In the genomic region with DNA sequence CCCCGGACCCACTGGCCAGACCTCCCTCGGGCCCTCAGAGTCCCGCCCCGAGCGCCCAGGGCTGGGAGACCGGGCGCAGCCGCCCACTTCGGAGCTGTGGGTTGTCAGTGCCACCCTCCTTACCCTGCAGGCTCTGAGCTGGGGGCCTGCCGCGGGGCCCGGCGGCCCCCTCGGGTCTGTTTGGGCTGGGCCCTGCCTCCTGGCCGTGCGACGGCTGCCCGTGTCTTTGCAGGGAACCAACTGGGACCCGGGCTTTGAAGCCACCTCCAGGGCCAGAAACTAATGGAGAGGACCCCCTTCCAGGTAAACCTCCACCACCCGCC, we compare ENCODE assay signal across 9 cellular contexts. TPM values are rescaled to one million over a fixed set of nuclear protein-coding genes. Genes with fewer than 3 reads are reported as not detected.
DNase-seq lines count a peak whose midpoint lies in the region; ATAC-seq and TF ChIP-seq lines count a peak whose summit lies in the region.
"Had no signal": no experiment of that assay in that cellular context is flagged by ENCODE, and none has a peak within 500 bp of the region (broad histone marks: within the 10 kb centered on the region; RNA-seq: fewer than 3 reads in every experiment).

No MANE protein-coding gene starts in this region.

- no TSS peak for BruUV-seq in Calu3 (replicated peaks; lab: Mats Ljungman, UMichigan)

- no peak for ATAC-seq in HG03039 (IDR thresholded peaks at IDR 0.05; ENCODE audit: unreplicated experiment)

- H3K27ac Mint-ChIP-seq in Calu3 (ENCODE audit: unreplicated experiment) (no peak overlapping the region), osteocyte (ENCODE audit: unreplicated experiment) (no peak overlapping the region)
- H3K27ac Mint-ChIP-seq in dendritic cell treated with granulocyte-macrophage colony-stimulating factor and Interleukin-4, amounts not matched to agents 40 ng/mL and 50 ng/mL, for 4 days, result no peak overlapping the region

- intact Hi-C loops in Calu3 (cut with micrococcal nuclease; ENCODE audit: unreplicated experiment), result no loop called here
- intact Hi-C loops in dendritic cell treated with granulocyte-macrophage colony-stimulating factor and Interleukin-4, amounts not matched to agents 40 ng/mL and 50 ng/mL, for 4 days (cut with micrococcal nuclease), result no loop called here

- no peak for TF ChIP-seq EP300 in Ishikawa (IDR thresholded peaks at IDR 0.05; ENCODE audit: borderline replicate concordance)

- H3K4me3 Mint-ChIP-seq in Calu3 (ENCODE audit: low read depth, unreplicated experiment), result peak overlapping the region; percentile 93
- H3K4me3 Mint-ChIP-seq in dendritic cell treated with granulocyte-macrophage colony-stimulating factor and Interleukin-4, amounts not matched to agents 40 ng/mL and 50 ng/mL, for 4 days, result peak overlapping the region; percentile 87
- H3K4me3 Mint-ChIP-seq in osteocyte (ENCODE audit: unreplicated experiment), result peak overlapping the region; percentile 50

- peaks cover 21% of the 10 kb centered on the region for H3K4me1 Mint-ChIP-seq in Calu3 (ENCODE audit: low read depth, unreplicated experiment)
- peaks cover 17% of the 10 kb centered on the region for H3K4me1 Mint-ChIP-seq in dendritic cell treated with granulocyte-macrophage colony-stimulating factor and Interleukin-4, amounts not matched to agents 40 ng/mL and 50 ng/mL, for 4 days (ENCODE audit: low read depth)
- H3K4me1 Mint-ChIP-seq in osteocyte (ENCODE audit: unreplicated experiment), result peaks cover 14% of the 10 kb centered on the region

- H3K27me3 Mint-ChIP-seq in Calu3 (ENCODE audit: unreplicated experiment) (no peaks in the 10 kb centered on the region), osteocyte (ENCODE audit: unreplicated experiment) (no peaks in the 10 kb centered on the region)
- H3K27me3 Mint-ChIP-seq in dendritic cell treated with granulocyte-macrophage colony-stimulating factor and Interleukin-4, amounts not matched to agents 40 ng/mL and 50 ng/mL, for 4 days, result peaks cover 2% of the 10 kb centered on the region

- H3K9me3 Mint-ChIP-seq in Calu3 (ENCODE audit: low read depth, unreplicated experiment) (no peaks in the 10 kb centered on the region), osteocyte (ENCODE audit: unreplicated experiment) (no peaks in the 10 kb centered on the region)
- no peaks in the 10 kb centered on the region for H3K9me3 Mint-ChIP-seq in dendritic cell treated with granulocyte-macrophage colony-stimulating factor and Interleukin-4, amounts not matched to agents 40 ng/mL and 50 ng/mL, for 4 days

- CTCF ChIA-PET in Calu3 (lab: Charles Lee), result interaction anchor here (0.5 to 1.5 kb wide), 3 partner anchors 8 to 17 kb away, joined by 3 to 4 read pairs (median 4); no protein-coding TSS in a partner anchor

- peaks cover 53% of the 10 kb centered on the region for H3K36me3 Mint-ChIP-seq in Calu3 (ENCODE audit: insufficient read depth, unreplicated experiment)
- peaks cover 20% of the 10 kb centered on the region for H3K36me3 Mint-ChIP-seq in dendritic cell treated with granulocyte-macrophage colony-stimulating factor and Interleukin-4, amounts not matched to agents 40 ng/mL and 50 ng/mL, for 4 days (ENCODE audit: low read depth)
- peaks cover 2% of the 10 kb centered on the region for H3K36me3 Mint-ChIP-seq in osteocyte (ENCODE audit: unreplicated experiment)

- DNase-seq in Calu3 (no peak), osteocyte (ENCODE audit: extremely low spot score, unreplicated experiment) (no peak), Kasumi-1 (lab: John Stamatoyannopoulos, UW) (no peak), NCI-H2171 treated with DMSO at 0.1 percent for 48 hours (lab: John Stamatoyannopoulos, UW) (no peak), DMS79 (lab: John Stamatoyannopoulos, UW) (no peak)

- no peak for TF ChIP-seq RAD21 in Ishikawa (IDR thresholded peaks at IDR 0.05; ENCODE audit: low read depth)

- TF ChIP-seq CTCF in Calu3 (IDR thresholded peaks at IDR 0.05; ENCODE audit: unreplicated experiment), result no peak
- TF ChIP-seq CTCF in osteocyte (IDR thresholded peaks at IDR 0.05), result no peak

TF ChIP-seq in Ishikawa, 13 proteins besides CTCF, POLR2A, EP300 and RAD21:
- TF ChIP-seq CREB1 (IDR thresholded peaks at IDR 0.05; ENCODE audit: low read depth) (no peak), ZBTB7A (IDR thresholded peaks at IDR 0.05; ENCODE audit: low read depth) (peak; percentile 52; the same call in 1 of the 2 replicates), TCF12 (IDR thresholded peaks at IDR 0.05; ENCODE audit: low read depth) (no peak), TAF1 (IDR thresholded peaks at IDR 0.05; ENCODE audit: low read depth) (no peak)
- TF ChIP-seq, protein P1, sequence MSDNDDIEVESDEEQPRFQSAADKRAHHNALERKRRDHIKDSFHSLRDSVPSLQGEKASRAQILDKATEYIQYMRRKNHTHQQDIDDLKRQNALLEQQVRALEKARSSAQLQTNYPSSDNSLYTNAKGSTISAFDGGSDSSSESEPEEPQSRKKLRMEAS (IDR thresholded peaks at IDR 0.05), result no peak
- TF ChIP-seq, protein P2, sequence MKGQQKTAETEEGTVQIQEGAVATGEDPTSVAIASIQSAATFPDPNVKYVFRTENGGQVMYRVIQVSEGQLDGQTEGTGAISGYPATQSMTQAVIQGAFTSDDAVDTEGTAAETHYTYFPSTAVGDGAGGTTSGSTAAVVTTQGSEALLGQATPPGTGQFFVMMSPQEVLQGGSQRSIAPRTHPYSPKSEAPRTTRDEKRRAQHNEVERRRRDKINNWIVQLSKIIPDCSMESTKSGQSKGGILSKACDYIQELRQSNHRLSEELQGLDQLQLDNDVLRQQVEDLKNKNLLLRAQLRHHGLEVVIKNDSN (IDR thresholded peaks at IDR 0.05), result no peak

RNA-seq across cellular contexts. Expression of a gene that starts 0.4 kb away (rescaled TPM):
- total RNA-seq in Calu3 (2022) (28.2 and 30.5 TPM in 2 replicates), osteocyte (4.4 and 6.7 TPM in 2 replicates)

RNA-seq across cellular contexts. Expression of a gene that starts 10.7 kb away (rescaled TPM):
- total RNA-seq in Calu3 (2022) (not detected in 2 replicates), osteocyte (1.4 and 1.8 TPM in 2 replicates)
- total RNA-seq: dermis blood vessel endothelial cell had no signal

RNA-seq across cellular contexts. Expression of a gene that starts 14.6 kb away (rescaled TPM):
- 31.3 and 33.3 TPM in 2 replicates for total RNA-seq in Calu3 (2022)
- total RNA-seq in osteocyte, result 15.4 and 17.4 TPM in 2 replicates

RNA-seq across cellular contexts. Expression of a gene that starts 31.1 kb away (rescaled TPM):
- total RNA-seq in Calu3 (2022) (47.9 and 54.5 TPM in 2 replicates), osteocyte (8.0 and 10.0 TPM in 2 replicates)

RNA-seq across cellular contexts. Expression of a gene that starts 53.4 kb away (rescaled TPM):
- total RNA-seq in Calu3 (2022) (260 and 262 TPM in 2 replicates), osteocyte (208 and 211 TPM in 2 replicates)
